ENCODE assay signal across 8 cellular contexts in the genomic region with DNA sequence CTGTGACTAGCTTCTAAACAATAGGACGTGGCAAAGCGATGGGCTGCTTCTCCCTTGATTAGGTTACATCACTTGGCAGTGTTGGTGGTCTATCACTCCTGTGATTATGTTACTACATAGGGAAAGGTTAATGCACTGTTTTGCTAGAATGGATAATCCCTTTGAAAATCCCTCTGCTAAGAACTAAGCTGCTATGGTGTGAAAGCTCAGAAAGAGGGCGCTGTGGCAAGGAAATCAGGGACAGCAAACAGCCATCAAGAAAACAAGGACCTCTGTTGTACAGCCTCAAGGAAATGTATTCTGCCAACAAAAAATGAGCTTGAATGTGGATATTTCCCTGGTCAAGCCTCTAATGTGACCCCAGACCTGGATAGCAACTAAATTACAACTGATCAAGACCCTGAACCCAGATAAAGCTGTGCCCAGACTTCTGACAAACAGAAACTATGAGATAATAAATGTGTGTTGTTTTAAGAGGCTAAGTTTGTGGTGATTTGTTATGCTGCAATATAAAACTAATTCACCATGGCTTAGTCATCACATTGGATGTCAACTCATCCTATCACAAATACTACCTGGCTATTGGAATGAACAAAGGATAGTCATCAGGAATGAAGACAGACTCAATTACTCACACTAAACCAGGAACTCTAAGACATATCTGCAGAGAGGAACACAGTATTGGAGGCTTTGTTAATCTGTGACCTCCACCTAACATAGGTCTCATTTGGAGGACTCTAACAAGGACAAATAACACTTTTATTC.
DNase-seq lines count a peak whose midpoint lies in the region; ATAC-seq, FAIRE-seq and TF ChIP-seq lines count a peak whose summit lies in the region.

No MANE protein-coding gene starts in this region.

- ATAC-seq in HepG2 (0 out of 3 replicates have a peak, but pooled peaks have one; percentile 34), right lobe of liver (no peak), HG03095 (IDR thresholded peaks at IDR 0.05; ENCODE audit: unreplicated experiment) (no peak)
- ATAC-seq in activated naive CD4-positive, alpha-beta T cell treated with anti-CD3 and anti-CD28 coated beads, Interleukin-2, amount 50 U/mL, for 72 hours = no peak

- H3K27ac ChIP-seq in HepG2 (ENCODE audit: extremely low read length, insufficient read depth, low read length) = no peak overlapping the region
- no peak overlapping the region for H3K27ac ChIP-seq in right lobe of liver
- H3K27ac ChIP-seq in Peyer's patch = no peak overlapping the region

- H3K9me3 ChIP-seq in HepG2 (ENCODE audit: low read length) (no peaks in the 10 kb centered on the region), right lobe of liver (no peaks in the 10 kb centered on the region), Peyer's patch (no peaks in the 10 kb centered on the region)

- BruUV-seq in HepG2 (replicated peaks; lab: Mats Ljungman, UMichigan) = no TSS peak

- H3K9ac ChIP-seq in HepG2 (ENCODE audit: insufficient read depth, low read depth, low read length) = no peak overlapping the region

- in situ Hi-C loops in HepG2 (cut with HindIII; ENCODE audit: extremely low pct_ligation_motif_present, low pct_unique_long_range_greater_than_20kb) = no loop called here

- FAIRE-seq in HepG2 (lab: Jason Lieb, UNC) = no peak

- TF ChIP-seq POLR2A in HepG2 (IDR thresholded peaks at IDR 0.05; ENCODE audit: insufficient read depth in 1 of 2, low read depth in 2 of 2, low read length in 2 of 2) (no peak), right lobe of liver (IDR thresholded peaks at IDR 0.05) (no peak), Peyer's patch (IDR thresholded peaks at IDR 0.05) (no peak)

- peak overlapping the region; percentile 23 for H2AFZ ChIP-seq in HepG2 (ENCODE audit: low read length)

- no peaks in the 10 kb centered on the region for H4K20me1 ChIP-seq in HepG2 (ENCODE audit: insufficient read depth, low read length)

- H3K4me2 ChIP-seq in HepG2 (ENCODE audit: low read depth, low read length) = no peak overlapping the region

- intact Hi-C loops in HepG2 (cut with micrococcal nuclease; ENCODE audit: unreplicated experiment) (loop anchor here (1.0 kb wide), 1 partner anchor 421 kb away; no protein-coding TSS in a partner anchor), right lobe of liver (cut with DNase I) (no loop called here)

- 0% methylated on average over 3 of the region's 3 CpGs for whole genome bisulfite sequencing in HepG2 (ENCODE audit: low lambda C conversion rate)
- WGBS in right lobe of liver (ENCODE audit: insufficient coverage, low coverage, low lambda C conversion rate, missing lambda C conversion rate) = 15% methylated on average over 3 of the region's 3 CpGs

- H3K4me1 ChIP-seq in HepG2 (ENCODE audit: insufficient read depth, low read length) (no peaks in the 10 kb centered on the region), right lobe of liver (no peaks in the 10 kb centered on the region), Peyer's patch (no peaks in the 10 kb centered on the region)

- CTCF ChIA-PET in HepG2 (lab: Yijun Ruan, JAX; ENCODE audit: low intra/inter-chr PET ratio, low total read pairs) = no interaction called here

- H3K9me3 Mint-ChIP-seq in activated naive CD4-positive, alpha-beta T cell treated with anti-CD3 and anti-CD28 coated beads, Interleukin-2, amount 50 U/mL, for 72 hours = peaks cover 0 to 5% of the 10 kb centered on the region in 2 donors

- H3K4me3 ChIP-seq in HepG2 (replicated peaks in 1 of 3; ENCODE audit: insufficient read depth in 1 of 3, low read depth in 2 of 3, low read length in 3 of 3) (no peak overlapping the region), right lobe of liver (no peak overlapping the region), Peyer's patch (no peak overlapping the region)

- DNase-seq in HepG2 (ENCODE audit: low spot score) = peak; percentile 5
- no peak for DNase-seq in right lobe of liver
- DNase-seq in RPMI7951 (ENCODE audit: low read depth) = peak; percentile 14
- peak; percentile 39 for DNase-seq in glomerular visceral epithelial cell (ENCODE audit: extremely low spot score)
- DNase-seq in Peyer's patch = no peak
- no peak for DNase-seq in activated naive CD4-positive, alpha-beta T cell treated with anti-CD3 and anti-CD28 coated beads, Interleukin-2, amount 50 U/mL, for 72 hours (ENCODE audit: low spot score in 2 of 2)
- DNase-seq in GM19238 (ENCODE audit: insufficient read length, low spot score) = no peak

- no peak for TF ChIP-seq RAD21 in HepG2 (CRISPR knock-in tag; IDR thresholded peaks at IDR 0.05)

- TF ChIP-seq EP300 in HepG2 (IDR thresholded peaks at IDR 0.05; ENCODE audit: low read depth in 2 of 2, low read length in 2 of 2) = no peak
- TF ChIP-seq EP300 in HepG2 (CRISPR knock-in tag; IDR thresholded peaks at IDR 0.05; ENCODE audit: borderline replicate concordance) = no peak

- no peaks in the 10 kb centered on the region for H3K36me3 Mint-ChIP-seq in activated naive CD4-positive, alpha-beta T cell treated with anti-CD3 and anti-CD28 coated beads, Interleukin-2, amount 50 U/mL, for 72 hours

- H3K36me3 ChIP-seq in HepG2 (replicated peaks in 1 of 2; ENCODE audit: control insufficient read depth in 1 of 2, insufficient read depth in 2 of 2, low read length in 2 of 2) (no peaks in the 10 kb centered on the region), right lobe of liver (no peaks in the 10 kb centered on the region), Peyer's patch (no peaks in the 10 kb centered on the region)

- no peak overlapping the region for H3K27ac Mint-ChIP-seq in activated naive CD4-positive, alpha-beta T cell treated with anti-CD3 and anti-CD28 coated beads, Interleukin-2, amount 50 U/mL, for 72 hours

- TF ChIP-seq CTCF in HepG2 (CRISPR knock-in tag; IDR thresholded peaks at IDR 0.05) (no peak), right lobe of liver (IDR thresholded peaks at IDR 0.05) (peak in 1 of 4 donors; percentile 9), Peyer's patch (IDR thresholded peaks at IDR 0.05) (no peak)

- POLR2A ChIA-PET in HepG2 (lab: Yijun Ruan, JAX) = no interaction called here

- H3K27me3 ChIP-seq in HepG2 (ENCODE audit: control insufficient read depth in 1 of 2, insufficient read depth in 2 of 2, low read length in 2 of 2) (no peaks in the 10 kb centered on the region), right lobe of liver (no peaks in the 10 kb centered on the region), Peyer's patch (no peaks in the 10 kb centered on the region)

- no peaks in the 10 kb centered on the region for H3K79me2 ChIP-seq in HepG2 (ENCODE audit: insufficient read depth, low read length)

TF ChIP-seq in HepG2, 621 proteins besides CTCF, POLR2A, EP300 and RAD21:
- TF ChIP-seq ZNF530 (CRISPR knock-in tag; IDR thresholded peaks at IDR 0.05; ENCODE audit: low read depth) (no peak), SMC3 (IDR thresholded peaks at IDR 0.05; ENCODE audit: low read length) (peak; percentile 4; the same call in 1 of the 2 replicates)

Comparison
In these comparisons a context has a peak if more than half of its experiments do, and no peak if none do; other contexts are left out.
1. DNase-seq: peak in HepG2 (single experiment), RPMI7951 (single experiment) and glomerular visceral epithelial cell (single experiment); none in right lobe of liver (0 of 3), Peyer's patch (0 of 3), activated naive CD4-positive, alpha-beta T cell treated with anti-CD3 and anti-CD28 coated beads, Interleukin-2, amount 50 U/mL, for 72 hours (0 of 2) and GM19238 (single experiment).